In genomic region chr11:132921597-132921996, GRCh38 we compare ENCODE assay signal across 22 cellular contexts.
DNase-seq lines count a peak whose midpoint lies in the region; ATAC-seq, FAIRE-seq and TF ChIP-seq lines count a peak whose summit lies in the region.
"Had no signal": no experiment of that assay in that cellular context is flagged by ENCODE, and none has a peak within 500 bp of the region (broad histone marks: within the 10 kb centered on the region; RNA-seq: fewer than 3 reads in every experiment).

No MANE protein-coding gene starts in this region.

- no peaks in the 10 kb centered on the region; the same call in none of the 2 replicates for H3K27me3 ChIP-seq in IMR-90 (ENCODE audit: control insufficient read depth, insufficient read depth, low read length)
- H3K27me3 ChIP-seq in H1 (replicated peaks in 1 of 4; ENCODE audit: control insufficient read depth in 3 of 4, extremely low read depth in 1 of 4, insufficient read depth in 3 of 4, low read length in 3 of 4): no peaks in the 10 kb centered on the region
- H3K27me3 ChIP-seq: BLaER1 treated with 17β-estradiol and CSF1 and Interleukin-3, amounts not matched to agents 10 nM and 100 nM had no signal

- H2AK5ac ChIP-seq in IMR-90 (ENCODE audit: low read depth, low read length) (no peak overlapping the region), H1 (ENCODE audit: low read depth, low read length) (no peak overlapping the region)

- H3K56ac ChIP-seq in IMR-90 (ENCODE audit: extremely low read depth, insufficient read depth, low read length) (no peak overlapping the region), H1 (replicated peaks; ENCODE audit: insufficient read length, low read depth, low read length) (no peak overlapping the region)

- H2AK9ac ChIP-seq in IMR-90 (replicated peaks; ENCODE audit: low read depth, low read length, poor library complexity): no peak overlapping the region

- H2BK15ac ChIP-seq in IMR-90 (ENCODE audit: low read depth, low read length): no peak overlapping the region
- H2BK15ac ChIP-seq in H1 (ENCODE audit: low read length): no peak overlapping the region

- H2BK120ac ChIP-seq in IMR-90 (ENCODE audit: low read depth, low read length) (no peak overlapping the region), H1 (replicated peaks; ENCODE audit: low read depth, low read length) (no peak overlapping the region)

- no peak overlapping the region for H4K8ac ChIP-seq in IMR-90 (ENCODE audit: low read depth in 2 of 2, low read length in 2 of 2)
- H4K8ac ChIP-seq in H1 (ENCODE audit: extremely low read depth, insufficient read depth, low read length): no peak overlapping the region

- no peak for TF ChIP-seq CTCF in A549 (IDR thresholded peaks at IDR 0.05)
- TF ChIP-seq CTCF in IMR-90 (conservative IDR thresholded peaks at IDR 0.05; ENCODE audit: low read depth, low read length): no peak
- TF ChIP-seq CTCF in H1 (IDR thresholded peaks at IDR 0.05; ENCODE audit: control extremely low read depth in 1 of 3, insufficient read depth in 1 of 3, low read depth in 1 of 3, low read length in 3 of 3): no peak

- H3K9ac ChIP-seq in IMR-90 (ENCODE audit: low read depth, low read length): no peak overlapping the region
- H3K9ac ChIP-seq in H1 (replicated peaks in 1 of 4; ENCODE audit: extremely low read depth in 1 of 4, low read depth in 3 of 4, low read length in 3 of 4): no peak overlapping the region
- H3K9ac ChIP-seq: BLaER1 treated with 17β-estradiol and CSF1 and Interleukin-3, amounts not matched to agents 10 nM and 100 nM had no signal

- peaks cover 3% of the 10 kb centered on the region for H3K27me3 Mint-ChIP-seq in activated T-cell treated with anti-CD3 and anti-CD28 coated beads, Interleukin-2, amount 50 U/mL, for 4 hours (ENCODE audit: low read depth)
- H3K27me3 Mint-ChIP-seq: B cell had no signal

- no peaks in the 10 kb centered on the region; the same call in 1 of the 2 replicates for H3K23me2 ChIP-seq in H1 (ENCODE audit: low read depth, low read length)

- no peak for TF ChIP-seq EP300 in A549 (IDR thresholded peaks at IDR 0.05)
- TF ChIP-seq EP300 in H1 (IDR thresholded peaks at IDR 0.05; ENCODE audit: borderline replicate concordance in 1 of 2, low read depth in 2 of 2, low read length in 2 of 2): no peak

- FAIRE-seq in A549 (lab: Jason Lieb, UNC) (no peak), H1 (lab: Jason Lieb, UNC) (no peak)
- FAIRE-seq: A204.1, D721Med, G401.6, GM12891, GM19239 had no signal

- BruUV-seq in IMR-90 (replicated peaks; lab: Mats Ljungman, UMichigan): no TSS peak

- H3K4me3 Mint-ChIP-seq in activated T-cell treated with anti-CD3 and anti-CD28 coated beads, Interleukin-2, amount 50 U/mL, for 4 hours: no peak overlapping the region
- H3K4me3 Mint-ChIP-seq: B cell; CD4-positive, alpha-beta T cell; CD8-positive, alpha-beta T cell had no signal

- no peaks in the 10 kb centered on the region for H4K20me1 ChIP-seq in IMR-90 (ENCODE audit: insufficient read depth, low read length)
- H4K20me1 ChIP-seq in H1 (replicated peaks in 1 of 2; ENCODE audit: control insufficient read depth in 1 of 2, insufficient read depth in 2 of 2, low read length in 2 of 2): no peaks in the 10 kb centered on the region
- H4K20me1 ChIP-seq: BLaER1 treated with 17β-estradiol and CSF1 and Interleukin-3, amounts not matched to agents 10 nM and 100 nM had no signal

- no peak overlapping the region for H3K14ac ChIP-seq in IMR-90 (replicated peaks; ENCODE audit: low read depth, low read length)
- H3K14ac ChIP-seq in H1 (ENCODE audit: insufficient read length): no peak overlapping the region

- H2BK20ac ChIP-seq in IMR-90 (ENCODE audit: low read depth, low read length) (no peak overlapping the region), H1 (ENCODE audit: low read length) (no peak overlapping the region)

- intact Hi-C loops in IMR-90 (cut with micrococcal nuclease): no loop called here

- no peak for TF ChIP-seq POLR2A in A549 (IDR thresholded peaks at IDR 0.05; ENCODE audit: low read length)
- no peak for TF ChIP-seq POLR2A in IMR-90 (IDR thresholded peaks at IDR 0.05; ENCODE audit: low read depth, low read length)
- no peak for TF ChIP-seq POLR2A in H1 (IDR thresholded peaks at IDR 0.05; ENCODE audit: control extremely low read depth in 1 of 2, low read depth in 2 of 2, low read length in 2 of 2)

- H3K36me3 Mint-ChIP-seq in activated T-cell treated with anti-CD3 and anti-CD28 coated beads, Interleukin-2, amount 50 U/mL, for 4 hours (ENCODE audit: insufficient read depth): no peaks in the 10 kb centered on the region
- no peaks in the 10 kb centered on the region for H3K36me3 Mint-ChIP-seq in activated naive CD4-positive, alpha-beta T cell treated with anti-CD3 and anti-CD28 coated beads, Interleukin-2, amount 50 U/mL, for 72 hours
- H3K36me3 Mint-ChIP-seq: CD8-positive, alpha-beta T cell had no signal

- H2BK12ac ChIP-seq in H1 (ENCODE audit: low read depth, low read length): no peak overlapping the region

- H3K4me1 ChIP-seq in A549 (no peaks in the 10 kb centered on the region), IMR-90 (ENCODE audit: control insufficient read depth, insufficient read depth, low read length) (no peaks in the 10 kb centered on the region), H1 (replicated peaks in 1 of 4; ENCODE audit: control insufficient read depth in 3 of 4, insufficient read depth in 4 of 4, low read length in 3 of 4) (no peaks in the 10 kb centered on the region)
- H3K4me1 ChIP-seq: Caco-2 had no signal

- H3K79me1 ChIP-seq in IMR-90 (ENCODE audit: low read depth in 1 of 2, low read length in 2 of 2) (no peaks in the 10 kb centered on the region), H1 (ENCODE audit: low read depth, low read length) (no peaks in the 10 kb centered on the region)

- H3K9me1 ChIP-seq in IMR-90 (ENCODE audit: insufficient read depth, low read length): no peaks in the 10 kb centered on the region

- H3K9me3 ChIP-seq in A549 (no peaks in the 10 kb centered on the region), IMR-90 (ENCODE audit: control insufficient read depth, insufficient read depth, low read length) (no peaks in the 10 kb centered on the region), H1 (ENCODE audit: insufficient read depth in 2 of 2, low read depth in 1 of 2, low read length in 1 of 2) (no peaks in the 10 kb centered on the region)
- H3K9me3 ChIP-seq: BLaER1 treated with 17β-estradiol and CSF1 and Interleukin-3, amounts not matched to agents 10 nM and 100 nM; Caco-2 had no signal

- ATAC-seq in A549 (no peak), IMR-90 (ENCODE audit: low read depth) (no peak), HG03521 (IDR thresholded peaks at IDR 0.05; ENCODE audit: unreplicated experiment) (no peak)
- ATAC-seq in activated T-cell treated with anti-CD3 and anti-CD28 coated beads, Interleukin-2, amount 50 U/mL, for 4 hours: no peak
- no peak for ATAC-seq in activated naive CD4-positive, alpha-beta T cell treated with anti-CD3 and anti-CD28 coated beads, Interleukin-2, amount 50 U/mL, for 72 hours
- ATAC-seq: CD8-positive, alpha-beta T cell had no signal

- 34% methylated on average over 6 of the region's 6 CpGs for WGBS in A549 (ENCODE audit: missing lambda C conversion rate)
- WGBS in IMR-90 (ENCODE audit: extremely low coverage in 2 of 2, insufficient read length in 1 of 2), 2 experiments: 90% methylated on average over 3 of the region's 6 CpGs; no CpG with 5 or more reads in 1 of the 2 experiments
- 91% methylated on average over 6 of the region's 6 CpGs; no CpG with 5 or more reads in 1 of the 2 experiments for WGBS in H1 (ENCODE audit: extremely low coverage in 1 of 2, insufficient coverage in 1 of 2, insufficient read length in 1 of 2, insufficient replicate concordance in 2 of 2, low coverage in 1 of 2, low lambda C conversion rate in 2 of 2, missing lambda C conversion rate in 1 of 2), 2 experiments

- H3K18ac ChIP-seq in IMR-90 (ENCODE audit: low read depth, low read length): no peak overlapping the region
- no peak overlapping the region for H3K18ac ChIP-seq in H1 (ENCODE audit: extremely low read depth, low read length)

- H4K91ac ChIP-seq in IMR-90 (ENCODE audit: insufficient read depth, low read depth, low read length): no peak overlapping the region
- H4K91ac ChIP-seq in H1 (replicated peaks; ENCODE audit: insufficient read length, low read length): no peak overlapping the region

- DNase-seq in A549 (ENCODE audit: low read depth in 1 of 2, low spot score in 1 of 2) (no peak), IMR-90 (no peak), H1 (ENCODE audit: low read depth in 1 of 2, low spot score in 2 of 2) (no peak)
- DNase-seq in activated T-cell treated with anti-CD3 and anti-CD28 coated beads, Interleukin-2, amount 50 U/mL, for 4 hours: no peak
- no peak for DNase-seq in activated naive CD4-positive, alpha-beta T cell treated with anti-CD3 and anti-CD28 coated beads, Interleukin-2, amount 50 U/mL, for 72 hours (ENCODE audit: low spot score in 2 of 2)
- DNase-seq: 8988T; AML-193; Caco-2; Calu3; CD4-positive, alpha-beta T cell; CD8-positive, alpha-beta T cell; DMS79 treated with DMSO at 0.1 percent for 48 hours; GF-D8 had no signal

- H2AFZ ChIP-seq in IMR-90 (replicated peaks; ENCODE audit: low read length, poor library complexity): no peak overlapping the region
- no peak overlapping the region for H2AFZ ChIP-seq in H1 (ENCODE audit: low read length)

- no peak overlapping the region for H3K4me2 ChIP-seq in A549
- H3K4me2 ChIP-seq in IMR-90 (ENCODE audit: low read depth, low read length): no peak overlapping the region
- no peak overlapping the region for H3K4me2 ChIP-seq in H1 (ENCODE audit: insufficient read depth in 1 of 2, low read depth in 2 of 2, low read length in 2 of 2)
- H3K4me2 ChIP-seq: BLaER1 treated with 17β-estradiol and CSF1 and Interleukin-3, amounts not matched to agents 10 nM and 100 nM had no signal

- H3K27ac Mint-ChIP-seq in activated naive CD4-positive, alpha-beta T cell treated with anti-CD3 and anti-CD28 coated beads, Interleukin-2, amount 50 U/mL, for 72 hours: no peak overlapping the region
- H3K27ac Mint-ChIP-seq: B cell; CD4-positive, alpha-beta T cell; CD8-positive, alpha-beta T cell had no signal

- H2BK5ac ChIP-seq in IMR-90 (ENCODE audit: low read depth, low read length, poor library complexity, severe bottlenecking): no peak overlapping the region
- H2BK5ac ChIP-seq in H1 (ENCODE audit: low read depth, low read length): no peak overlapping the region

- H3K36me3 ChIP-seq in IMR-90 (ENCODE audit: control insufficient read depth, insufficient read depth, low read length): no peaks in the 10 kb centered on the region
- no peaks in the 10 kb centered on the region for H3K36me3 ChIP-seq in H1 (ENCODE audit: control insufficient read depth in 2 of 4, insufficient read depth in 4 of 4, low read length in 3 of 4)
- H3K36me3 ChIP-seq: BLaER1 treated with 17β-estradiol and CSF1 and Interleukin-3, amounts not matched to agents 10 nM and 100 nM had no signal

- TF ChIP-seq RAD21 in A549 (conservative IDR thresholded peaks at IDR 0.05 in 1 of 2, IDR thresholded peaks at IDR 0.05 in 1 of 2): no peak
- no peak for TF ChIP-seq RAD21 in IMR-90 (IDR thresholded peaks at IDR 0.05; ENCODE audit: low read length)
- no peak for TF ChIP-seq RAD21 in H1 (IDR thresholded peaks at IDR 0.05 in 1 of 2, conservative IDR thresholded peaks at IDR 0.05 in 1 of 2; ENCODE audit: low read depth in 2 of 2, low read length in 2 of 2)

- no peaks in the 10 kb centered on the region for H3K4me1 Mint-ChIP-seq in activated T-cell treated with anti-CD3 and anti-CD28 coated beads, Interleukin-2, amount 50 U/mL, for 4 hours (ENCODE audit: low read depth)
- H3K4me1 Mint-ChIP-seq: B cell had no signal

- dilution Hi-C loops in IMR-90 (cut with HindIII; ENCODE audit: low sequenced_read_pairs, unreplicated experiment): no loop called here

- H3K4ac ChIP-seq in IMR-90 (ENCODE audit: low read depth, low read length) (no peak overlapping the region), H1 (replicated peaks; ENCODE audit: insufficient read length, low read depth, low read length) (no peak overlapping the region)

- no peaks in the 10 kb centered on the region for H3K79me2 ChIP-seq in H1 (ENCODE audit: control insufficient read depth in 1 of 2, insufficient read depth in 2 of 2, low read length in 2 of 2)

- no peak overlapping the region for H3K4me3 ChIP-seq in A549
- no peak overlapping the region for H3K4me3 ChIP-seq in IMR-90 (ENCODE audit: insufficient read depth, low read depth, low read length)
- no peak overlapping the region for H3K4me3 ChIP-seq in H1 (ENCODE audit: extremely low read depth in 1 of 4, insufficient read depth in 2 of 4, low read depth in 3 of 4, low read length in 4 of 4)
- H3K4me3 ChIP-seq: BLaER1 treated with 17β-estradiol and CSF1 and Interleukin-3, amounts not matched to agents 10 nM and 100 nM had no signal

- in situ Hi-C loops in IMR-90 (cut with MboI; ENCODE audit: low sequenced_read_pairs): no loop called here

- H3K9me3 Mint-ChIP-seq in activated T-cell treated with anti-CD3 and anti-CD28 coated beads, Interleukin-2, amount 50 U/mL, for 4 hours: no peaks in the 10 kb centered on the region
- H3K9me3 Mint-ChIP-seq in activated naive CD4-positive, alpha-beta T cell treated with anti-CD3 and anti-CD28 coated beads, Interleukin-2, amount 50 U/mL, for 72 hours: peaks cover 4 to 5% of the 10 kb centered on the region in 2 donors
- H3K9me3 Mint-ChIP-seq: CD4-positive, alpha-beta T cell; CD8-positive, alpha-beta T cell had no signal

- POLR2A ChIA-PET in A549 (lab: Yijun Ruan, JAX): no interaction called here
- POLR2A ChIA-PET in IMR-90 (lab: Charles Lee; ENCODE audit: unreplicated experiment): no interaction called here
- POLR2A ChIA-PET in H1 (lab: Charles Lee; ENCODE audit: partially characterized antibody): no interaction called here

- H3K27ac ChIP-seq in A549 (no peak overlapping the region), IMR-90 (ENCODE audit: insufficient read depth, low read length) (no peak overlapping the region), H1 (ENCODE audit: low read depth, low read length) (no peak overlapping the region)
- H3K27ac ChIP-seq: BLaER1 treated with 17β-estradiol and CSF1 and Interleukin-3, amounts not matched to agents 10 nM and 100 nM; C4-2B had no signal

- H3K23ac ChIP-seq in IMR-90 (ENCODE audit: low read depth, low read length) (no peak overlapping the region), H1 (ENCODE audit: insufficient read length) (no peak overlapping the region)

- CTCF ChIA-PET in A549 (lab: Yijun Ruan, JAX): no interaction called here
- CTCF ChIA-PET in IMR-90 (lab: Yijun Ruan, JAX): no interaction called here
- CTCF ChIA-PET in H1 (lab: Charles Lee; ENCODE audit: partially characterized antibody): interaction anchor here (1.8 kb wide), 1 partner anchor 19 kb away, joined by 8 read pairs; no protein-coding TSS in a partner anchor

- H4K5ac ChIP-seq in IMR-90 (ENCODE audit: low read depth, low read length) (no peak overlapping the region), H1 (ENCODE audit: insufficient read length, low read depth, low read length) (no peak overlapping the region)

Comparison
In these comparisons a context has a peak if more than half of its experiments do, and no peak if none do; other contexts are left out.
1. Of the 18 proteins assayed by ChIP-seq in both H1 and A549: peak only in H1: none; only in A549: none; in both: MAFK; in neither: 17.